1 cellular context compared by ENCODE assay signal in the genomic region with DNA sequence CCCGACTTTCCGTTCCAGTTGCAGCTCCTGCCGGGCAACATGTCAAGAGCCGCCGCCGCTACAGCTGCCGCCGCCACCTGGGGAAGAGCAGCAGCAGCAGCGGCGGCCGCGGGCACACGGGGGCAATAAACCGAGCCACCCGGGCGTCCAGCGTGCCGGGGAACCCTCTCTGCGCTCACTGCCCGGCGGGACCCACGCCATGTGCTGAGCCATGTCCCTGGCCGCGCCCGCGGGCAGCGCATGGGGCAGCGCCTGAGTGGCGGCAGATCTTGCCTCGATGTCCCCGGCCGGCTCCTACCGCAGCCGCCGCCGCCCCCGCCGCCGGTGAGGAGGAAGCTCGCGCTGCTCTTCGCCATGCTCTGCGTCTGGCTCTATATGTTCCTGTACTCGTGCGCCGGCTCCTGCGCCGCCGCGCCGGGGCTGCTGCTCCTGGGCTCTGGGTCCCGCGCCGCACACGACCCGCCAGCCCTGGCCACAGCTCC.
TF ChIP-seq lines count a peak whose summit lies in the region.

No MANE protein-coding gene starts in this region.

TF ChIP-seq in HepG2, 621 proteins besides CTCF, POLR2A, EP300 and RAD21 (continued from another document and continues in another):
- TF ChIP-seq, protein P1, sequence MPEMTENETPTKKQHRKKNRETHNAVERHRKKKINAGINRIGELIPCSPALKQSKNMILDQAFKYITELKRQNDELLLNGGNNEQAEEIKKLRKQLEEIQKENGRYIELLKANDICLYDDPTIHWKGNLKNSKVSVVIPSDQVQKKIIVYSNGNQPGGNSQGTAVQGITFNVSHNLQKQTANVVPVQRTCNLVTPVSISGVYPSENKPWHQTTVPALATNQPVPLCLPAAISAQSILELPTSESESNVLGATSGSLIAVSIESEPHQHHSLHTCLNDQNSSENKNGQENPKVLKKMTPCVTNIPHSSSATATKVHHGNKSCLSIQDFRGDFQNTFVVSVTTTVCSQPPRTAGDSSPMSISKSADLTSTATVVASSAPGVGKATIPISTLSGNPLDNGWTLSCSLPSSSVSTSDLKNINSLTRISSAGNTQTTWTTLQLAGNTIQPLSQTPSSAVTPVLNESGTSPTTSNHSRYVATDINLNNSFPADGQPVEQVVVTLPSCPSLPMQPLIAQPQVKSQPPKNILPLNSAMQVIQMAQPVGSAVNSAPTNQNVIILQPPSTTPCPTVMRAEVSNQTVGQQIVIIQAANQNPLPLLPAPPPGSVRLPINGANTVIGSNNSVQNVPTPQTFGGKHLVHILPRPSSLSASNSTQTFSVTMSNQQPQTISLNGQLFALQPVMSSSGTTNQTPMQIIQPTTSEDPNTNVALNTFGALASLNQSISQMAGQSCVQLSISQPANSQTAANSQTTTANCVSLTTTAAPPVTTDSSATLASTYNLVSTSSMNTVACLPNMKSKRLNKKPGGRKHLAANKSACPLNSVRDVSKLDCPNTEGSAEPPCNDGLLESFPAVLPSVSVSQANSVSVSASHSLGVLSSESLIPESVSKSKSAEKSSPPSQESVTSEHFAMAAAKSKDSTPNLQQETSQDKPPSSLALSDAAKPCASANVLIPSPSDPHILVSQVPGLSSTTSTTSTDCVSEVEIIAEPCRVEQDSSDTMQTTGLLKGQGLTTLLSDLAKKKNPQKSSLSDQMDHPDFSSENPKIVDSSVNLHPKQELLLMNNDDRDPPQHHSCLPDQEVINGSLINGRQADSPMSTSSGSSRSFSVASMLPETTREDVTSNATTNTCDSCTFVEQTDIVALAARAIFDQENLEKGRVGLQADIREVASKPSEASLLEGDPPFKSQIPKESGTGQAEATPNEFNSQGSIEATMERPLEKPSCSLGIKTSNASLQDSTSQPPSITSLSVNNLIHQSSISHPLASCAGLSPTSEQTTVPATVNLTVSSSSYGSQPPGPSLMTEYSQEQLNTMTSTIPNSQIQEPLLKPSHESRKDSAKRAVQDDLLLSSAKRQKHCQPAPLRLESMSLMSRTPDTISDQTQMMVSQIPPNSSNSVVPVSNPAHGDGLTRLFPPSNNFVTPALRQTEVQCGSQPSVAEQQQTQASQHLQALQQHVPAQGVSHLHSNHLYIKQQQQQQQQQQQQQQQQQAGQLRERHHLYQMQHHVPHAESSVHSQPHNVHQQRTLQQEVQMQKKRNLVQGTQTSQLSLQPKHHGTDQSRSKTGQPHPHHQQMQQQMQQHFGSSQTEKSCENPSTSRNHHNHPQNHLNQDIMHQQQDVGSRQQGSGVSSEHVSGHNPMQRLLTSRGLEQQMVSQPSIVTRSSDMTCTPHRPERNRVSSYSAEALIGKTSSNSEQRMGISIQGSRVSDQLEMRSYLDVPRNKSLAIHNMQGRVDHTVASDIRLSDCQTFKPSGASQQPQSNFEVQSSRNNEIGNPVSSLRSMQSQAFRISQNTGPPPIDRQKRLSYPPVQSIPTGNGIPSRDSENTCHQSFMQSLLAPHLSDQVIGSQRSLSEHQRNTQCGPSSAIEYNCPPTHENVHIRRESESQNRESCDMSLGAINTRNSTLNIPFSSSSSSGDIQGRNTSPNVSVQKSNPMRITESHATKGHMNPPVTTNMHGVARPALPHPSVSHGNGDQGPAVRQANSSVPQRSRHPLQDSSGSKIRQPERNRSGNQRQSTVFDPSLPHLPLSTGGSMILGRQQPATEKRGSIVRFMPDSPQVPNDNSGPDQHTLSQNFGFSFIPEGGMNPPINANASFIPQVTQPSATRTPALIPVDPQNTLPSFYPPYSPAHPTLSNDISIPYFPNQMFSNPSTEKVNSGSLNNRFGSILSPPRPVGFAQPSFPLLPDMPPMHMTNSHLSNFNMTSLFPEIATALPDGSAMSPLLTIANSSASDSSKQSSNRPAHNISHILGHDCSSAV (CRISPR knock-in tag; IDR thresholded peaks at IDR 0.05; ENCODE audit: borderline replicate concordance), result no peak
- TF ChIP-seq, protein P2, sequence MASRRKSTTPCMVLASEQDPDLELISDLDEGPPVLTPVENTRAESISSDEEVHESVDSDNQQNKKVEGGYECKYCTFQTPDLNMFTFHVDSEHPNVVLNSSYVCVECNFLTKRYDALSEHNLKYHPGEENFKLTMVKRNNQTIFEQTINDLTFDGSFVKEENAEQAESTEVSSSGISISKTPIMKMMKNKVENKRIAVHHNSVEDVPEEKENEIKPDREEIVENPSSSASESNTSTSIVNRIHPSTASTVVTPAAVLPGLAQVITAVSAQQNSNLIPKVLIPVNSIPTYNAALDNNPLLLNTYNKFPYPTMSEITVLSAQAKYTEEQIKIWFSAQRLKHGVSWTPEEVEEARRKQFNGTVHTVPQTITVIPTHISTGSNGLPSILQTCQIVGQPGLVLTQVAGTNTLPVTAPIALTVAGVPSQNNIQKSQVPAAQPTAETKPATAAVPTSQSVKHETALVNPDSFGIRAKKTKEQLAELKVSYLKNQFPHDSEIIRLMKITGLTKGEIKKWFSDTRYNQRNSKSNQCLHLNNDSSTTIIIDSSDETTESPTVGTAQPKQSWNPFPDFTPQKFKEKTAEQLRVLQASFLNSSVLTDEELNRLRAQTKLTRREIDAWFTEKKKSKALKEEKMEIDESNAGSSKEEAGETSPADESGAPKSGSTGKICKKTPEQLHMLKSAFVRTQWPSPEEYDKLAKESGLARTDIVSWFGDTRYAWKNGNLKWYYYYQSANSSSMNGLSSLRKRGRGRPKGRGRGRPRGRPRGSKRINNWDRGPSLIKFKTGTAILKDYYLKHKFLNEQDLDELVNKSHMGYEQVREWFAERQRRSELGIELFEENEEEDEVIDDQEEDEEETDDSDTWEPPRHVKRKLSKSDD (CRISPR knock-in tag; IDR thresholded peaks at IDR 0.05; ENCODE audit: low read depth), result 0 out of 2 replicates have a peak, but pooled peaks have one; percentile 42
- no peak for TF ChIP-seq AKAP8 (CRISPR knock-in tag; IDR thresholded peaks at IDR 0.05)
- TF ChIP-seq ZFP82 (CRISPR knock-in tag; IDR thresholded peaks at IDR 0.05; ENCODE audit: borderline replicate concordance), result no peak
- TF ChIP-seq, protein P3, sequence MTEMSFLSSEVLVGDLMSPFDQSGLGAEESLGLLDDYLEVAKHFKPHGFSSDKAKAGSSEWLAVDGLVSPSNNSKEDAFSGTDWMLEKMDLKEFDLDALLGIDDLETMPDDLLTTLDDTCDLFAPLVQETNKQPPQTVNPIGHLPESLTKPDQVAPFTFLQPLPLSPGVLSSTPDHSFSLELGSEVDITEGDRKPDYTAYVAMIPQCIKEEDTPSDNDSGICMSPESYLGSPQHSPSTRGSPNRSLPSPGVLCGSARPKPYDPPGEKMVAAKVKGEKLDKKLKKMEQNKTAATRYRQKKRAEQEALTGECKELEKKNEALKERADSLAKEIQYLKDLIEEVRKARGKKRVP (CRISPR knock-in tag; IDR thresholded peaks at IDR 0.05), result no peak
- TF ChIP-seq STAT5B (CRISPR knock-in tag; IDR thresholded peaks at IDR 0.05), result no peak
- TF ChIP-seq, protein P4, sequence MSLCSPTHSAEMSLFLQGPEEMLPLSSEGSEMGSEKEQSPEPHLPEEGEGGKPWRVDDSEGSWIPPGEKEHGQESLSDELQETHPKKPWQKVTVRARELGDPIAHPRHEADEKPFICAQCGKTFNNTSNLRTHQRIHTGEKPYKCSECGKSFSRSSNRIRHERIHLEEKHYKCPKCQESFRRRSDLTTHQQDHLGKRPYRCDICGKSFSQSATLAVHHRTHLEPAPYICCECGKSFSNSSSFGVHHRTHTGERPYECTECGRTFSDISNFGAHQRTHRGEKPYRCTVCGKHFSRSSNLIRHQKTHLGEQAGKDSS (CRISPR knock-in tag; IDR thresholded peaks at IDR 0.05; ENCODE audit: borderline replicate concordance, low read depth), result peak; percentile 33; the same call in 1 of the 2 replicates
- TF ChIP-seq ZNF317 (CRISPR knock-in tag; IDR thresholded peaks at IDR 0.05), result no peak
- no peak for TF ChIP-seq PHF8 (CRISPR knock-in tag; IDR thresholded peaks at IDR 0.05)
- TF ChIP-seq ZNF530 (CRISPR knock-in tag; IDR thresholded peaks at IDR 0.05; ENCODE audit: low read depth), result no peak; the same call in 1 of the 2 replicates
- TF ChIP-seq ZZZ3 (CRISPR knock-in tag; IDR thresholded peaks at IDR 0.05; ENCODE audit: borderline replicate concordance), result 0 out of 2 replicates have a peak, but pooled peaks have one; percentile 5
- TF ChIP-seq, protein P5, sequence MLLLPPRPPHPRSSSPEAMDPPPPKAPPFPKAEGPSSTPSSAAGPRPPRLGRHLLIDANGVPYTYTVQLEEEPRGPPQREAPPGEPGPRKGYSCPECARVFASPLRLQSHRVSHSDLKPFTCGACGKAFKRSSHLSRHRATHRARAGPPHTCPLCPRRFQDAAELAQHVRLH (CRISPR knock-in tag; IDR thresholded peaks at IDR 0.05; ENCODE audit: borderline replicate concordance, low read depth), result no peak
- TF ChIP-seq ZNF749 (CRISPR knock-in tag; IDR thresholded peaks at IDR 0.05; ENCODE audit: borderline replicate concordance), result no peak
- no peak; the same call in none of the 2 replicates for TF ChIP-seq KAT7 (CRISPR knock-in tag; IDR thresholded peaks at IDR 0.05; ENCODE audit: borderline replicate concordance)
- TF ChIP-seq HIVEP1 (CRISPR knock-in tag; IDR thresholded peaks at IDR 0.05), result no peak
- TF ChIP-seq, protein P6, sequence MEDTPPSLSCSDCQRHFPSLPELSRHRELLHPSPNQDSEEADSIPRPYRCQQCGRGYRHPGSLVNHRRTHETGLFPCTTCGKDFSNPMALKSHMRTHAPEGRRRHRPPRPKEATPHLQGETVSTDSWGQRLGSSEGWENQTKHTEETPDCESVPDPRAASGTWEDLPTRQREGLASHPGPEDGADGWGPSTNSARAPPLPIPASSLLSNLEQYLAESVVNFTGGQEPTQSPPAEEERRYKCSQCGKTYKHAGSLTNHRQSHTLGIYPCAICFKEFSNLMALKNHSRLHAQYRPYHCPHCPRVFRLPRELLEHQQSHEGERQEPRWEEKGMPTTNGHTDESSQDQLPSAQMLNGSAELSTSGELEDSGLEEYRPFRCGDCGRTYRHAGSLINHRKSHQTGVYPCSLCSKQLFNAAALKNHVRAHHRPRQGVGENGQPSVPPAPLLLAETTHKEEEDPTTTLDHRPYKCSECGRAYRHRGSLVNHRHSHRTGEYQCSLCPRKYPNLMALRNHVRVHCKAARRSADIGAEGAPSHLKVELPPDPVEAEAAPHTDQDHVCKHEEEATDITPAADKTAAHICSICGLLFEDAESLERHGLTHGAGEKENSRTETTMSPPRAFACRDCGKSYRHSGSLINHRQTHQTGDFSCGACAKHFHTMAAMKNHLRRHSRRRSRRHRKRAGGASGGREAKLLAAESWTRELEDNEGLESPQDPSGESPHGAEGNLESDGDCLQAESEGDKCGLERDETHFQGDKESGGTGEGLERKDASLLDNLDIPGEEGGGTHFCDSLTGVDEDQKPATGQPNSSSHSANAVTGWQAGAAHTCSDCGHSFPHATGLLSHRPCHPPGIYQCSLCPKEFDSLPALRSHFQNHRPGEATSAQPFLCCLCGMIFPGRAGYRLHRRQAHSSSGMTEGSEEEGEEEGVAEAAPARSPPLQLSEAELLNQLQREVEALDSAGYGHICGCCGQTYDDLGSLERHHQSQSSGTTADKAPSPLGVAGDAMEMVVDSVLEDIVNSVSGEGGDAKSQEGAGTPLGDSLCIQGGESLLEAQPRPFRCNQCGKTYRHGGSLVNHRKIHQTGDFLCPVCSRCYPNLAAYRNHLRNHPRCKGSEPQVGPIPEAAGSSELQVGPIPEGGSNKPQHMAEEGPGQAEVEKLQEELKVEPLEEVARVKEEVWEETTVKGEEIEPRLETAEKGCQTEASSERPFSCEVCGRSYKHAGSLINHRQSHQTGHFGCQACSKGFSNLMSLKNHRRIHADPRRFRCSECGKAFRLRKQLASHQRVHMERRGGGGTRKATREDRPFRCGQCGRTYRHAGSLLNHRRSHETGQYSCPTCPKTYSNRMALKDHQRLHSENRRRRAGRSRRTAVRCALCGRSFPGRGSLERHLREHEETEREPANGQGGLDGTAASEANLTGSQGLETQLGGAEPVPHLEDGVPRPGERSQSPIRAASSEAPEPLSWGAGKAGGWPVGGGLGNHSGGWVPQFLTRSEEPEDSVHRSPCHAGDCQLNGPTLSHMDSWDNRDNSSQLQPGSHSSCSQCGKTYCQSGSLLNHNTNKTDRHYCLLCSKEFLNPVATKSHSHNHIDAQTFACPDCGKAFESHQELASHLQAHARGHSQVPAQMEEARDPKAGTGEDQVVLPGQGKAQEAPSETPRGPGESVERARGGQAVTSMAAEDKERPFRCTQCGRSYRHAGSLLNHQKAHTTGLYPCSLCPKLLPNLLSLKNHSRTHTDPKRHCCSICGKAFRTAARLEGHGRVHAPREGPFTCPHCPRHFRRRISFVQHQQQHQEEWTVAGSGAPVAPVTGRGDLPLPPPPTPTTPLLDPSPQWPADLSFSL (CRISPR knock-in tag; IDR thresholded peaks at IDR 0.05), result 0 out of 2 replicates have a peak, but pooled peaks have one; percentile 6
- TF ChIP-seq, protein P7, sequence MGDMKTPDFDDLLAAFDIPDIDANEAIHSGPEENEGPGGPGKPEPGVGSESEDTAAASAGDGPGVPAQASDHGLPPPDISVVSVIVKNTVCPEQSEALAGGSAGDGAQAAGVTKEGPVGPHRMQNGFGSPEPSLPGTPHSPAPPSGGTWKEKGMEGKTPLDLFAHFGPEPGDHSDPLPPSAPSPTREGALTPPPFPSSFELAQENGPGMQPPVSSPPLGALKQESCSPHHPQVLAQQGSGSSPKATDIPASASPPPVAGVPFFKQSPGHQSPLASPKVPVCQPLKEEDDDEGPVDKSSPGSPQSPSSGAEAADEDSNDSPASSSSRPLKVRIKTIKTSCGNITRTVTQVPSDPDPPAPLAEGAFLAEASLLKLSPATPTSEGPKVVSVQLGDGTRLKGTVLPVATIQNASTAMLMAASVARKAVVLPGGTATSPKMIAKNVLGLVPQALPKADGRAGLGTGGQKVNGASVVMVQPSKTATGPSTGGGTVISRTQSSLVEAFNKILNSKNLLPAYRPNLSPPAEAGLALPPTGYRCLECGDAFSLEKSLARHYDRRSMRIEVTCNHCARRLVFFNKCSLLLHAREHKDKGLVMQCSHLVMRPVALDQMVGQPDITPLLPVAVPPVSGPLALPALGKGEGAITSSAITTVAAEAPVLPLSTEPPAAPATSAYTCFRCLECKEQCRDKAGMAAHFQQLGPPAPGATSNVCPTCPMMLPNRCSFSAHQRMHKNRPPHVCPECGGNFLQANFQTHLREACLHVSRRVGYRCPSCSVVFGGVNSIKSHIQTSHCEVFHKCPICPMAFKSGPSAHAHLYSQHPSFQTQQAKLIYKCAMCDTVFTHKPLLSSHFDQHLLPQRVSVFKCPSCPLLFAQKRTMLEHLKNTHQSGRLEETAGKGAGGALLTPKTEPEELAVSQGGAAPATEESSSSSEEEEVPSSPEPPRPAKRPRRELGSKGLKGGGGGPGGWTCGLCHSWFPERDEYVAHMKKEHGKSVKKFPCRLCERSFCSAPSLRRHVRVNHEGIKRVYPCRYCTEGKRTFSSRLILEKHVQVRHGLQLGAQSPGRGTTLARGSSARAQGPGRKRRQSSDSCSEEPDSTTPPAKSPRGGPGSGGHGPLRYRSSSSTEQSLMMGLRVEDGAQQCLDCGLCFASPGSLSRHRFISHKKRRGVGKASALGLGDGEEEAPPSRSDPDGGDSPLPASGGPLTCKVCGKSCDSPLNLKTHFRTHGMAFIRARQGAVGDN (CRISPR knock-in tag; IDR thresholded peaks at IDR 0.05), result peak; percentile 43; the same call in 1 of the 2 replicates
- TF ChIP-seq ZNF496 (CRISPR knock-in tag; IDR thresholded peaks at IDR 0.05; ENCODE audit: insufficient replicate concordance), result no peak
- TF ChIP-seq ZNF138 (CRISPR knock-in tag; IDR thresholded peaks at IDR 0.05; ENCODE audit: low read depth), result peak; percentile 8; the same call in 1 of the 2 replicates
- peak; percentile 29; the same call in 1 of the 2 replicates for TF ChIP-seq ISX (CRISPR knock-in tag; conservative IDR thresholded peaks at IDR 0.05)
- TF ChIP-seq SNRNP70 (IDR thresholded peaks at IDR 0.05; ENCODE audit: low read depth, low read length), result no peak
- TF ChIP-seq ZNF446 (CRISPR knock-in tag; IDR thresholded peaks at IDR 0.05), result peak; percentile 25; the same call in 1 of the 2 replicates
- TF ChIP-seq, protein P8, sequence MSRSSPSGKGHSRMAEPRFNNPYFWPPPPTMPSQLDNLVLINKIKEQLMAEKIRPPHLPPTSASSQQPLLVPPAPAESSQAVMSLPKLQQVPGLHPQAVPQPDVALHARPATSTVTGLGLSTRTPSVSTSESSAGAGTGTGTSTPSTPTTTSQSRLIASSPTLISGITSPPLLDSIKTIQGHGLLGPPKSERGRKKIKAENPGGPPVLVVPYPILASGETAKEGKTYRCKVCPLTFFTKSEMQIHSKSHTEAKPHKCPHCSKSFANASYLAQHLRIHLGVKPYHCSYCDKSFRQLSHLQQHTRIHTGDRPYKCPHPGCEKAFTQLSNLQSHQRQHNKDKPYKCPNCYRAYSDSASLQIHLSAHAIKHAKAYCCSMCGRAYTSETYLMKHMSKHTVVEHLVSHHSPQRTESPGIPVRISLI (CRISPR knock-in tag; IDR thresholded peaks at IDR 0.05; ENCODE audit: borderline replicate concordance), result peak; percentile 9; the same call in 1 of the 2 replicates
